8 cellular contexts compared by ENCODE assay signal in the genomic region with DNA sequence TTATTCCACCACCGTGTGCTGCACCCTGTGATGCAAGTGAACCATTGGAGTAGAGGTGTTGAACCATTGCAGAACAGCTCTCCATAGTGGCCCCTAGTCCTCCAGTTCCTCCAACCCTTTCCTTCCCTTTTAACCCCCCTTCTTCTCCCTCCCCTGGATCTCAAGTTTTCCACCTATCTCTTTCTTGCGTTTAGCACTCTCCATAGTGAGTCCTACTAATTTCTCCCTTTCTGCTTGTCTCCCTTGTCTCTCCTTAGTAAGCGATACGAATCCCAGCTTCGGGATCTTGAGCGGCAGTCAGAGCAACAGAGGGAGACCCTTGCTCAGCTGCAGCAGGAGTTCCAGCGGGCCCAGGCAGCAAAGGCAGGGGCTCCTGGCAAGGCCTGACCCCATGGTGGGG. TPM values are rescaled to one million over a fixed set of nuclear protein-coding genes. Genes with fewer than 3 reads are reported as not detected.
A peak's percentile ranks its signal among the peaks of the same experiment; 100 is the strongest.
DNase-seq lines count a peak whose midpoint lies in the region; TF ChIP-seq lines count a peak whose summit lies in the region.

No MANE protein-coding gene starts in this region.

- H3K4me1 Mint-ChIP-seq in endothelial cell (ENCODE audit: unreplicated experiment) = peaks cover 44% of the 10 kb centered on the region

- H3K36me3 ChIP-seq in GM06990 (ENCODE audit: control insufficient read depth, insufficient read depth, low read length) (peaks cover 18% of the 10 kb centered on the region), ovary (no peaks in the 10 kb centered on the region)

- no peak for TF ChIP-seq POLR2A in ovary (IDR thresholded peaks at IDR 0.05)

- 55 to 64% (median 61%) methylated on average over 7 of the region's 7 CpGs for WGBS in ovary, 3 donors

- no peak overlapping the region for H3K27ac ChIP-seq in ovary

- peaks cover 33% of the 10 kb centered on the region for H3K36me3 Mint-ChIP-seq in endothelial cell (ENCODE audit: low read depth, unreplicated experiment)

- H3K27me3 Mint-ChIP-seq in endothelial cell (ENCODE audit: unreplicated experiment) = peaks cover 10% of the 10 kb centered on the region

- H3K4me3 ChIP-seq in GM06990 (replicated peaks; ENCODE audit: low read depth, low read length) (peak overlapping the region; percentile 93), ovary (peak overlapping the region; percentile 88)

- H3K27me3 ChIP-seq in GM06990 (replicated peaks; ENCODE audit: control insufficient read depth, insufficient read depth, low read length) (no peaks in the 10 kb centered on the region), ovary (no peaks in the 10 kb centered on the region)

- DNase-seq in GM06990 (ENCODE audit: extremely low read depth, insufficient read length) (no peak), endothelial cell (ENCODE audit: low spot score) (no peak), ovary (peak in 1 of 5 donors; percentile 47), NAMALWA (ENCODE audit: low spot score) (no peak), DMS 273 (lab: John Stamatoyannopoulos, UW; ENCODE audit: unreplicated experiment) (no peak), ACHN (no peak)
- no peak for DNase-seq in activated CD4-positive, CD25-positive, alpha-beta regulatory T cell (lab: John Stamatoyannopoulos, UW)

- TF ChIP-seq CTCF in GM06990 (IDR thresholded peaks at IDR 0.05; ENCODE audit: insufficient read depth, low read length, poor library complexity, severe bottlenecking) (no peak), endothelial cell (IDR thresholded peaks at IDR 0.05; ENCODE audit: unreplicated experiment) (no peak), ovary (IDR thresholded peaks at IDR 0.05) (no peak)

- in situ Hi-C loops in ACHN (cut with HindIII; ENCODE audit: low pct_ligation_motif_present, low pct_unique_long_range_greater_than_20kb, low sequenced_read_pairs) = no loop called here

- H3K4me3 Mint-ChIP-seq in endothelial cell (ENCODE audit: unreplicated experiment) = peak overlapping the region; percentile 95

- no peak for TF ChIP-seq EP300 in ovary (IDR thresholded peaks at IDR 0.05)

- peaks cover 6% of the 10 kb centered on the region for H3K4me1 ChIP-seq in ovary (ENCODE audit: insufficient read depth)

- intact Hi-C loops in ovary (cut with DNase I) = loop anchor here in 1 of 4 donors (10.0 kb wide), 1 partner anchor 124 kb away; the partner anchor contains the start of genes CUTA and PHF1

- peak overlapping the region; percentile 81 for H3K27ac Mint-ChIP-seq in endothelial cell (ENCODE audit: unreplicated experiment)

- H3K9me3 Mint-ChIP-seq in endothelial cell (ENCODE audit: unreplicated experiment) = no peaks in the 10 kb centered on the region

- H3K9me3 ChIP-seq in ovary = no peaks in the 10 kb centered on the region

TF ChIP-seq in PFSK-1, 5 proteins besides CTCF, POLR2A, EP300 and RAD21:
- peak; percentile 50; the same call in 1 of the 2 replicates for TF ChIP-seq POLR2AphosphoS5 (IDR thresholded peaks at IDR 0.05; ENCODE audit: low read depth, low read length)
- no peak for TF ChIP-seq SIN3A (IDR thresholded peaks at IDR 0.05; ENCODE audit: borderline replicate concordance, insufficient read depth, low read length)
- no peak for TF ChIP-seq TAF1 (IDR thresholded peaks at IDR 0.05; ENCODE audit: borderline replicate concordance, insufficient read depth, low read length)
- TF ChIP-seq, protein P1, sequence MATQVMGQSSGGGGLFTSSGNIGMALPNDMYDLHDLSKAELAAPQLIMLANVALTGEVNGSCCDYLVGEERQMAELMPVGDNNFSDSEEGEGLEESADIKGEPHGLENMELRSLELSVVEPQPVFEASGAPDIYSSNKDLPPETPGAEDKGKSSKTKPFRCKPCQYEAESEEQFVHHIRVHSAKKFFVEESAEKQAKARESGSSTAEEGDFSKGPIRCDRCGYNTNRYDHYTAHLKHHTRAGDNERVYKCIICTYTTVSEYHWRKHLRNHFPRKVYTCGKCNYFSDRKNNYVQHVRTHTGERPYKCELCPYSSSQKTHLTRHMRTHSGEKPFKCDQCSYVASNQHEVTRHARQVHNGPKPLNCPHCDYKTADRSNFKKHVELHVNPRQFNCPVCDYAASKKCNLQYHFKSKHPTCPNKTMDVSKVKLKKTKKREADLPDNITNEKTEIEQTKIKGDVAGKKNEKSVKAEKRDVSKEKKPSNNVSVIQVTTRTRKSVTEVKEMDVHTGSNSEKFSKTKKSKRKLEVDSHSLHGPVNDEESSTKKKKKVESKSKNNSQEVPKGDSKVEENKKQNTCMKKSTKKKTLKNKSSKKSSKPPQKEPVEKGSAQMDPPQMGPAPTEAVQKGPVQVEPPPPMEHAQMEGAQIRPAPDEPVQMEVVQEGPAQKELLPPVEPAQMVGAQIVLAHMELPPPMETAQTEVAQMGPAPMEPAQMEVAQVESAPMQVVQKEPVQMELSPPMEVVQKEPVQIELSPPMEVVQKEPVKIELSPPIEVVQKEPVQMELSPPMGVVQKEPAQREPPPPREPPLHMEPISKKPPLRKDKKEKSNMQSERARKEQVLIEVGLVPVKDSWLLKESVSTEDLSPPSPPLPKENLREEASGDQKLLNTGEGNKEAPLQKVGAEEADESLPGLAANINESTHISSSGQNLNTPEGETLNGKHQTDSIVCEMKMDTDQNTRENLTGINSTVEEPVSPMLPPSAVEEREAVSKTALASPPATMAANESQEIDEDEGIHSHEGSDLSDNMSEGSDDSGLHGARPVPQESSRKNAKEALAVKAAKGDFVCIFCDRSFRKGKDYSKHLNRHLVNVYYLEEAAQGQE (IDR thresholded peaks at IDR 0.05; ENCODE audit: insufficient read depth in 1 of 2, low read depth in 2 of 2, low read length in 2 of 2) = no peak
- no peak for TF ChIP-seq FOXP2 (optimal IDR thresholded peaks at IDR 0.05; ENCODE audit: borderline replicate concordance, extremely low read depth, extremely low read length, insufficient read depth)
TF ChIP-seq in PFSK-1: peak in this region for 1.

RNA-seq across cellular contexts. Expression of gene PFDN6, which starts 1.1 kb away (rescaled TPM):
- 94.4 TPM for polyA plus RNA-seq in PFSK-1 (2012; ENCODE audit: insufficient read length, low read depth)
- total RNA-seq in endothelial cell (ENCODE audit: unreplicated experiment) (33.3 TPM), ovary (10 to 100 TPM in 6 of 7 donors, 1 to 10 TPM in 1; 9.8 to 46.8 (median 42.0) TPM)
- polyA plus RNA-seq in ovary = 10 to 100 TPM; 80.3 to 83.0 TPM

RNA-seq across cellular contexts. Expression of gene WDR46, which starts 1.4 kb away (rescaled TPM):
- polyA plus RNA-seq in PFSK-1 (2012; ENCODE audit: insufficient read length, low read depth) = 173 TPM
- 48.5 TPM for total RNA-seq in endothelial cell (ENCODE audit: unreplicated experiment)
- total RNA-seq in ovary = 10 to 100 TPM; 29.1 to 58.5 (median 35.0) TPM
- 10 to 100 TPM; 25.5 to 27.0 TPM for polyA plus RNA-seq in ovary

RNA-seq across cellular contexts. Expression of gene RGL2, which starts 8.3 kb away (rescaled TPM):
- polyA plus RNA-seq in PFSK-1 (2012; ENCODE audit: insufficient read length, low read depth) = 34.9 TPM
- 167 TPM for total RNA-seq in endothelial cell (ENCODE audit: unreplicated experiment)
- total RNA-seq in ovary = 10 to 100 TPM; 41.4 to 82.0 (median 64.9) TPM
- 10 to 100 TPM; 26.9 to 66.0 TPM for polyA plus RNA-seq in ovary

RNA-seq across cellular contexts. Expression of gene B3GALT4, which starts 13.5 kb away (rescaled TPM):
- 0.75 TPM for polyA plus RNA-seq in PFSK-1 (2012; ENCODE audit: insufficient read length, low read depth)
- 3.8 TPM for total RNA-seq in endothelial cell (ENCODE audit: unreplicated experiment)
- 10 to 100 TPM in 2 of 7 donors, 1 to 10 TPM in 5; 4.3 to 10.6 (median 6.9) TPM for total RNA-seq in ovary
- 1 to 10 TPM; 2.7 to 7.4 TPM for polyA plus RNA-seq in ovary

RNA-seq across cellular contexts. Expression of gene RPS18, which starts 18.6 kb away (rescaled TPM):
- 7,537 TPM for polyA plus RNA-seq in PFSK-1 (2012; ENCODE audit: insufficient read length, low read depth)
- 2,251 TPM for total RNA-seq in endothelial cell (ENCODE audit: unreplicated experiment)
- total RNA-seq in ovary = 1,000 to 10,000 TPM; 4,177 to 8,845 (median 4,854) TPM
- over 10,000 TPM in 1 of 2 donors, 1,000 to 10,000 TPM in 1; 6,405 to 11,953 TPM for polyA plus RNA-seq in ovary
